ENCODE assay signal across 8 cellular contexts in genomic region chr12:44550377-44550776, GRCh38.
"Had no signal": no experiment of that assay in that cellular context is flagged by ENCODE, and none has a peak within 500 bp of the region (broad histone marks: within the 10 kb centered on the region; RNA-seq: fewer than 3 reads in every experiment).

No MANE protein-coding gene starts in this region.

- ATAC-seq: HepG2, K562 had no signal

- H3K4me3 ChIP-seq: K562 had no signal

- H3K36me3 Mint-ChIP-seq: IgD-negative memory B cell had no signal

- H3K4me1 Mint-ChIP-seq: IgD-negative memory B cell had no signal

- DNase-seq: IMR-90, KBM-7, KG1 had no signal

- FAIRE-seq: HepG2, HTR-8/SVneo, K562 had no signal

- H3K4me3 Mint-ChIP-seq: IgD-negative memory B cell had no signal

- H3K9me3 Mint-ChIP-seq: IgD-negative memory B cell had no signal

- H3K27ac ChIP-seq: HL-60 had no signal
